Comparison of ENCODE assay signal across 1 cellular context in genomic region chr2:161169335-161169734, GRCh38.
TF ChIP-seq lines count a peak whose summit lies in the region.

No MANE protein-coding gene starts in this region.

TF ChIP-seq in GM12878, 131 proteins besides CTCF, POLR2A, EP300 and RAD21:
- no peak for TF ChIP-seq KAT2A (conservative IDR thresholded peaks at IDR 0.05; ENCODE audit: control insufficient read depth, low read depth, low read length)
- no peak for TF ChIP-seq DPF2 (IDR thresholded peaks at IDR 0.05)
- no peak for TF ChIP-seq STAT3 (IDR thresholded peaks at IDR 0.05; ENCODE audit: low read depth, low read length)
- no peak for TF ChIP-seq CBX5 (IDR thresholded peaks at IDR 0.05; ENCODE audit: low read depth)
- TF ChIP-seq MTA3 (IDR thresholded peaks at IDR 0.05; ENCODE audit: borderline replicate concordance, low read length), result no peak
- no peak for TF ChIP-seq NKRF (conservative IDR thresholded peaks at IDR 0.05)
- TF ChIP-seq SP1 (IDR thresholded peaks at IDR 0.05; ENCODE audit: low read depth, low read length), result no peak
- no peak for TF ChIP-seq EGR1 (IDR thresholded peaks at IDR 0.05; ENCODE audit: borderline replicate concordance in 1 of 2, low read depth in 2 of 2, low read length in 2 of 2)
- no peak for TF ChIP-seq TCF3 (IDR thresholded peaks at IDR 0.05; ENCODE audit: borderline replicate concordance, insufficient read depth, low read depth, low read length)
